Comparison of ENCODE assay signal across 12 cellular contexts in the genomic region with DNA sequence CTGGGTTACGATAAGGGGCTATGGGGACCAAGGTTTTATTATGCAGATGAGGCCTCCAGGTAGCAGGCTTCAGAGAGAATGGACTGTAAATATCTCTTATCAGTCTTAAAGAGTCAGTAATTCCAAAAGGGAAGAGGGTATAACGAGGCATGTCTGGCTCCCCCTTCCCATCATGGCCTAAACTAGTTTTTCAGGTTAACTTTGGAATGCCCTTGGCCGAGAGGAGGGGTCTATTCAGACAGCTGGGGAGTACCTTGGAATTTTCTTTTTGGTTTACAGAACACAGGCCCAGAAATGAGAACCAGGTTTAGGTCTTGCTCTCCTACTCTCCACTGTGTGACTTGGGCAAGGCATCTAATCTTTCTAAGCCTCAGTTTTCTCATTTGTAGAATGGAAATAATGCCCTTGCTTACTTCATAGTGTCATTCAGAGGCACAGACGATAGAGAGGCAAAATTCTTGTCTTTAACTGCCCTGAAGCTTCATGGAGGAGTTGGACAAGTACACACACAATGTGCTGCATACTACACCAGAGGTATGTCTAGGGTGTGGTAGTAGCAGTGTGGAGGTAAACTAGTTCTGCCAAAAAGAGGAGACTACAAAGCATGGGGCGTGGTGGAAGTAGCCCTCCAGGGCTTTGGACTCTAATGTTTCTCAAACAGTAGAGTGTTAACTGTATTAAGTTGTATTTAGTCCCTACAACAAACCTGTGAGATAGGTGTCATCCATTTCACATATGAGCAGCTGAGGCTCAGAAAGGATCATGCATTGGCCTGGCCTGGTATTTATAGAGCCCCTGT. TPM values are rescaled to one million over a fixed set of nuclear protein-coding genes. Genes with fewer than 3 reads are reported as not detected.
A peak's percentile ranks its signal among the peaks of the same experiment; 100 is the strongest.
DNase-seq lines count a peak whose midpoint lies in the region; ATAC-seq and TF ChIP-seq lines count a peak whose summit lies in the region.
"Had no signal": no experiment of that assay in that cellular context is flagged by ENCODE, and none has a peak within 500 bp of the region (broad histone marks: within the 10 kb centered on the region; RNA-seq: fewer than 3 reads in every experiment).

No MANE protein-coding gene starts in this region.

- H3K9me3 ChIP-seq in naive thymus-derived CD4-positive, alpha-beta T cell (ENCODE audit: control insufficient read depth in 2 of 3, low read length in 3 of 3): no peaks in the 10 kb centered on the region
- no peaks in the 10 kb centered on the region for H3K9me3 ChIP-seq in transverse colon
- H3K9me3 ChIP-seq: SJSA1 had no signal

- in situ Hi-C loops in transverse colon (cut with MboI; ENCODE audit: low pct_ligation_motif_present in 1 of 4, low pct_unique_long_range_greater_than_20kb in 1 of 4, low sequenced_read_pairs in 3 of 4): no loop called here

- no peaks in the 10 kb centered on the region for H3K27me3 ChIP-seq in naive thymus-derived CD4-positive, alpha-beta T cell (ENCODE audit: control insufficient read depth in 2 of 2, insufficient read depth in 2 of 2, low read length in 2 of 2)
- H3K27me3 ChIP-seq in transverse colon: no peaks in the 10 kb centered on the region
- H3K27me3 ChIP-seq: SJSA1 had no signal

- peaks cover 2% of the 10 kb centered on the region for H3K9me3 Mint-ChIP-seq in activated naive CD8-positive, alpha-beta T cell treated with anti-CD3 and anti-CD28 coated beads, Interleukin-2, amount 10 ng/mL, durations not matched to agents 7 days and 5 days
- no peaks in the 10 kb centered on the region for H3K9me3 Mint-ChIP-seq in activated naive CD8-positive, alpha-beta T cell treated with anti-CD3 and anti-CD28 coated beads for 36 hours
- peaks cover 8% of the 10 kb centered on the region for H3K9me3 Mint-ChIP-seq in MCF 10A (ENCODE audit: unreplicated experiment)
- no peaks in the 10 kb centered on the region for H3K9me3 Mint-ChIP-seq in naive thymus-derived CD4-positive, alpha-beta T cell

- TF ChIP-seq CTCF in MCF 10A (IDR thresholded peaks at IDR 0.05; ENCODE audit: unreplicated experiment): no peak
- TF ChIP-seq CTCF in transverse colon (IDR thresholded peaks at IDR 0.05): no peak

- H3K36me3 ChIP-seq in naive thymus-derived CD4-positive, alpha-beta T cell (ENCODE audit: control insufficient read depth in 2 of 3, insufficient read depth in 3 of 3, low read length in 3 of 3): peaks cover 0 to 16% (median 10%) of the 10 kb centered on the region in 3 experiments
- no peaks in the 10 kb centered on the region for H3K36me3 ChIP-seq in transverse colon
- H3K36me3 ChIP-seq: SJSA1 had no signal

- peak overlapping the region; percentile 39 for H3K27ac Mint-ChIP-seq in activated naive CD8-positive, alpha-beta T cell treated with anti-CD3 and anti-CD28 coated beads, Interleukin-2, amount 10 ng/mL, durations not matched to agents 7 days and 5 days
- no peak overlapping the region for H3K27ac Mint-ChIP-seq in activated naive CD8-positive, alpha-beta T cell treated with anti-CD3 and anti-CD28 coated beads for 36 hours
- peak overlapping the region; percentile 34 for H3K27ac Mint-ChIP-seq in MCF 10A (ENCODE audit: low read depth, unreplicated experiment)
- peak overlapping the region; percentile 13 to 88 (median 57) for H3K27ac Mint-ChIP-seq in naive thymus-derived CD4-positive, alpha-beta T cell

- no TSS peak for BruUV-seq in MCF 10A (replicated peaks; lab: Mats Ljungman, UMichigan)

- H3K36me3 Mint-ChIP-seq in activated naive CD8-positive, alpha-beta T cell treated with anti-CD3 and anti-CD28 coated beads, Interleukin-2, amount 10 ng/mL, durations not matched to agents 7 days and 5 days: peaks cover 66% of the 10 kb centered on the region
- peaks cover 50% of the 10 kb centered on the region for H3K36me3 Mint-ChIP-seq in activated naive CD8-positive, alpha-beta T cell treated with anti-CD3 and anti-CD28 coated beads for 36 hours
- no peaks in the 10 kb centered on the region for H3K36me3 Mint-ChIP-seq in MCF 10A (ENCODE audit: insufficient read depth, unreplicated experiment)
- H3K36me3 Mint-ChIP-seq in naive thymus-derived CD4-positive, alpha-beta T cell: peaks cover 11 to 56% (median 39%) of the 10 kb centered on the region in 5 donors

- TF ChIP-seq EP300 in transverse colon (IDR thresholded peaks at IDR 0.05; ENCODE audit: low read depth): no peak

- intact Hi-C loops in MCF 10A (cut with micrococcal nuclease) (no loop called here), transverse colon (cut with DNase I; ENCODE audit: low total_unique reads) (no loop called here)
- intact Hi-C loops in naive thymus-derived CD4-positive, alpha-beta T cell (cut with micrococcal nuclease): loop anchor here in 1 of 2 donors (1.0 kb wide), 1 partner anchor 11 kb away; no protein-coding TSS in a partner anchor

- no peak overlapping the region for H3K27ac ChIP-seq in naive thymus-derived CD4-positive, alpha-beta T cell (ENCODE audit: low read depth, low read length)
- peak overlapping the region in 3 of 4 donors; percentile 48 to 73 (median 69) for H3K27ac ChIP-seq in transverse colon

- WGBS in transverse colon (ENCODE audit: low coverage in 1 of 2), 2 donors: 82 to 90% methylated on average over 5 of the region's 5 CpGs

- peaks cover 59 to 77% of the 10 kb centered on the region in 2 donors for H3K4me1 ChIP-seq in naive thymus-derived CD4-positive, alpha-beta T cell (ENCODE audit: control insufficient read depth in 2 of 2, insufficient read depth in 2 of 2, low read length in 2 of 2)
- H3K4me1 ChIP-seq in transverse colon: peaks cover 19 to 37% (median 28%) of the 10 kb centered on the region in 4 donors

- H3K4me3 Mint-ChIP-seq in activated naive CD8-positive, alpha-beta T cell treated with anti-CD3 and anti-CD28 coated beads, Interleukin-2, amount 10 ng/mL, durations not matched to agents 7 days and 5 days: no peak overlapping the region
- no peak overlapping the region for H3K4me3 Mint-ChIP-seq in activated naive CD8-positive, alpha-beta T cell treated with anti-CD3 and anti-CD28 coated beads for 36 hours
- no peak overlapping the region for H3K4me3 Mint-ChIP-seq in MCF 10A (ENCODE audit: unreplicated experiment)
- H3K4me3 Mint-ChIP-seq in naive thymus-derived CD4-positive, alpha-beta T cell: peak overlapping the region in 1 of 10 donors; percentile 54

- no peak for ATAC-seq in activated naive CD8-positive, alpha-beta T cell treated with anti-CD3 and anti-CD28 coated beads, Interleukin-2, amount 10 ng/mL, durations not matched to agents 7 days and 5 days (ENCODE audit: low read depth)
- ATAC-seq in naive thymus-derived CD4-positive, alpha-beta T cell: no peak
- no peak for ATAC-seq in GM18858 (IDR thresholded peaks at IDR 0.05; ENCODE audit: unreplicated experiment)
- no peak for ATAC-seq in GM18909 (IDR thresholded peaks at IDR 0.05; ENCODE audit: poor library complexity, unreplicated experiment)

- no peak for DNase-seq in activated naive CD8-positive, alpha-beta T cell treated with anti-CD3 and anti-CD28 coated beads, Interleukin-2, amount 10 ng/mL, durations not matched to agents 7 days and 5 days
- DNase-seq in activated naive CD8-positive, alpha-beta T cell treated with anti-CD3 and anti-CD28 coated beads for 36 hours: no peak
- DNase-seq in MCF 10A (ENCODE audit: unreplicated experiment) (peak; percentile 70), transverse colon (no peak), HPDE6-E6E7 (ENCODE audit: extremely low spot score) (no peak)
- DNase-seq in naive thymus-derived CD4-positive, alpha-beta T cell: no peak
- DNase-seq: activated gamma-delta T cell, foreskin melanocyte, NCI-H526 treated with DMSO at 0.1 percent for 48 hours had no signal

- peaks cover 52% of the 10 kb centered on the region for H3K4me1 Mint-ChIP-seq in activated naive CD8-positive, alpha-beta T cell treated with anti-CD3 and anti-CD28 coated beads, Interleukin-2, amount 10 ng/mL, durations not matched to agents 7 days and 5 days
- peaks cover 51% of the 10 kb centered on the region for H3K4me1 Mint-ChIP-seq in activated naive CD8-positive, alpha-beta T cell treated with anti-CD3 and anti-CD28 coated beads for 36 hours
- peaks cover 42% of the 10 kb centered on the region for H3K4me1 Mint-ChIP-seq in MCF 10A (ENCODE audit: insufficient read depth, unreplicated experiment)
- H3K4me1 Mint-ChIP-seq in naive thymus-derived CD4-positive, alpha-beta T cell: peaks cover 61 to 97% (median 86%) of the 10 kb centered on the region in 7 donors

- TF ChIP-seq POLR2A in transverse colon (IDR thresholded peaks at IDR 0.05): no peak

- POLR2A ChIA-PET in activated naive CD8-positive, alpha-beta T cell treated with anti-CD3 and anti-CD28 coated beads, Interleukin-2, amount 10 ng/mL, durations not matched to agents 7 days and 5 days (lab: Charles Lee): interaction anchor here (0.6 to 2.1 kb wide), 5 partner anchors 10 to 43 kb away, joined by 3 to 15 read pairs (median 3); no protein-coding TSS in a partner anchor
- POLR2A ChIA-PET in MCF 10A (lab: Yijun Ruan, JAX): interaction anchor here (0.6 to 3.2 kb wide), 8 partner anchors 13 to 518 kb away, joined by 3 to 15 read pairs (median 5); a partner anchor contains a TSS
- POLR2A ChIA-PET in naive thymus-derived CD4-positive, alpha-beta T cell (lab: Charles Lee): interaction anchor here (0.7 to 2.0 kb wide), 7 partner anchors 12 to 52 kb away, joined by 3 to 7 read pairs (median 4); no protein-coding TSS in a partner anchor

- no peak overlapping the region for H3K4me3 ChIP-seq in naive thymus-derived CD4-positive, alpha-beta T cell (ENCODE audit: low read length)
- H3K4me3 ChIP-seq in transverse colon: no peak overlapping the region
- H3K4me3 ChIP-seq: SJSA1 had no signal

- CTCF ChIA-PET in MCF 10A (lab: Yijun Ruan, JAX): interaction anchor here (0.8 to 4.7 kb wide), 6 partner anchors 13 to 35 kb away, joined by 3 to 28 read pairs (median 4); no protein-coding TSS in a partner anchor
- CTCF ChIA-PET in naive thymus-derived CD4-positive, alpha-beta T cell (lab: Charles Lee): interaction anchor here (1.0 to 1.2 kb wide), 2 partner anchors 25 to 55 kb away, joined by 3 read pairs; no protein-coding TSS in a partner anchor

- no peaks in the 10 kb centered on the region for H3K27me3 Mint-ChIP-seq in activated naive CD8-positive, alpha-beta T cell treated with anti-CD3 and anti-CD28 coated beads, Interleukin-2, amount 10 ng/mL, durations not matched to agents 7 days and 5 days
- no peaks in the 10 kb centered on the region for H3K27me3 Mint-ChIP-seq in activated naive CD8-positive, alpha-beta T cell treated with anti-CD3 and anti-CD28 coated beads for 36 hours
- no peaks in the 10 kb centered on the region for H3K27me3 Mint-ChIP-seq in MCF 10A (ENCODE audit: insufficient read depth, unreplicated experiment)
- H3K27me3 Mint-ChIP-seq in naive thymus-derived CD4-positive, alpha-beta T cell: no peaks in the 10 kb centered on the region

RNA-seq across cellular contexts. Expression of a gene that starts 45.5 kb away (rescaled TPM):
- total RNA-seq in activated naive CD8-positive, alpha-beta T cell treated with anti-CD3 and anti-CD28 coated beads, Interleukin-2, amount 10 ng/mL, durations not matched to agents 7 days and 5 days: 100 to 1,000 TPM; 228 to 238 TPM
- 100 to 1,000 TPM; 228 to 232 TPM for total RNA-seq in activated naive CD8-positive, alpha-beta T cell treated with anti-CD3 and anti-CD28 coated beads for 36 hours
- total RNA-seq in MCF 10A (2022): 18.7 and 23.0 TPM in 2 replicates
- 100 to 1,000 TPM; 118 to 632 (median 549) TPM for total RNA-seq in naive thymus-derived CD4-positive, alpha-beta T cell
- 100 to 1,000 TPM; 148 to 174 TPM for polyA plus RNA-seq in naive thymus-derived CD4-positive, alpha-beta T cell
- total RNA-seq in transverse colon: 10 to 100 TPM; 40.8 to 86.9 (median 65.5) TPM
